1 cellular context compared by ENCODE assay signal in genomic region chr3:159929181-159929893, GRCh38.
TF ChIP-seq lines count a peak whose summit lies in the region.

No MANE protein-coding gene starts in this region.

TF ChIP-seq in WTC11, 78 proteins besides CTCF, POLR2A, EP300 and RAD21 (continued from another document):
- TF ChIP-seq JUN (CRISPR knock-in tag; IDR thresholded peaks at IDR 0.05) (no peak), ERG (CRISPR knock-in tag; IDR thresholded peaks at IDR 0.05) (no peak), ZNF281 (CRISPR knock-in tag; IDR thresholded peaks at IDR 0.05) (no peak), AFF4 (CRISPR knock-in tag; IDR thresholded peaks at IDR 0.05; ENCODE audit: borderline replicate concordance) (no peak), ELF4 (CRISPR knock-in tag; IDR thresholded peaks at IDR 0.05; ENCODE audit: low read depth) (no peak), ETV6 (CRISPR knock-in tag; IDR thresholded peaks at IDR 0.05) (no peak), RELA (CRISPR knock-in tag; IDR thresholded peaks at IDR 0.05; ENCODE audit: borderline replicate concordance) (no peak)
TF ChIP-seq in WTC11: peak in this region for 0.
